1 cellular context compared by ENCODE assay signal in the genomic region with DNA sequence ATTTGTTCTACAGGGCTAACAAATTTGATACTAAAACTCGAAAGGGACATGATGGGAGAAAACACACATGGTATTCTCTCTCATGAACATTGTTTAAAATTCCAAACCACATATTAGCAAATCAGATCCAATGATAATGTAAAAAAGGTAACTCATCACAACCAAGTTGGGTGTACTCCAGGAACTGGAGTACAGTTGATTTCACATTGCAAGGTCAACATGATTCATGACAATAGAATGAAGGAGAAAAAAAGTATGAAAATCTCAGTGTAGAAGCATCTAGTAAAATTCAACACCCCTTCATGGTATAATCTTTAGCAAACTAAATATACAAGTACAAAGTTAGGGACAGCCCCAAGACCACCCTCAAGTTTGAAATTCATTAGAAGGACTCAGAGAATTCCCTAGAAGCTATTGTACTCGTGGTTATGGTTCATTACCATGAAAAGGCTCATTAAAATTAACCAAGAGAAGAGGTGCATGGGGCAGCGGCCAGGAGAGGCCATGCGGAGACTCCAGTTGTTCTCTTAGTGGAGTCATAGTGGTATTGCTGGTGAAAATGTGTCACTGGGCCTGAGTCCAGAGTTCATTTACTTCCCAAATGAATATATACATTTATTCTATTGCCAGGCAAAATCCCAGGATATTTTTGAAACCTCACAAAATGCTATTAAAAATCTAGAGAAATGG.
TF ChIP-seq lines count a peak whose summit lies in the region.

No MANE protein-coding gene starts in this region.

TF ChIP-seq in WTC11, 78 proteins besides CTCF, POLR2A, EP300 and RAD21 (continued from another document):
- TF ChIP-seq, protein P1, sequence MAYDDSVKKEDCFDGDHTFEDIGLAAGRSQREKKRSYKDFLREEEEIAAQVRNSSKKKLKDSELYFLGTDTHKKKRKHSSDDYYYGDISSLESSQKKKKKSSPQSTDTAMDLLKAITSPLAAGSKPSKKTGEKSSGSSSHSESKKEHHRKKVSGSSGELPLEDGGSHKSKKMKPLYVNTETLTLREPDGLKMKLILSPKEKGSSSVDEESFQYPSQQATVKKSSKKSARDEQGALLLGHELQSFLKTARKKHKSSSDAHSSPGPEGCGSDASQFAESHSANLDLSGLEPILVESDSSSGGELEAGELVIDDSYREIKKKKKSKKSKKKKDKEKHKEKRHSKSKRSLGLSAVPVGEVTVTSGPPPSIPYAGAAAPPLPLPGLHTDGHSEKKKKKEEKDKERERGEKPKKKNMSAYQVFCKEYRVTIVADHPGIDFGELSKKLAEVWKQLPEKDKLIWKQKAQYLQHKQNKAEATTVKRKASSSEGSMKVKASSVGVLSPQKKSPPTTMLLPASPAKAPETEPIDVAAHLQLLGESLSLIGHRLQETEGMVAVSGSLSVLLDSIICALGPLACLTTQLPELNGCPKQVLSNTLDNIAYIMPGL (CRISPR knock-in tag; IDR thresholded peaks at IDR 0.05): no peak
- no peak for TF ChIP-seq ELF4 (CRISPR knock-in tag; IDR thresholded peaks at IDR 0.05; ENCODE audit: low read depth)
- TF ChIP-seq, protein P2, sequence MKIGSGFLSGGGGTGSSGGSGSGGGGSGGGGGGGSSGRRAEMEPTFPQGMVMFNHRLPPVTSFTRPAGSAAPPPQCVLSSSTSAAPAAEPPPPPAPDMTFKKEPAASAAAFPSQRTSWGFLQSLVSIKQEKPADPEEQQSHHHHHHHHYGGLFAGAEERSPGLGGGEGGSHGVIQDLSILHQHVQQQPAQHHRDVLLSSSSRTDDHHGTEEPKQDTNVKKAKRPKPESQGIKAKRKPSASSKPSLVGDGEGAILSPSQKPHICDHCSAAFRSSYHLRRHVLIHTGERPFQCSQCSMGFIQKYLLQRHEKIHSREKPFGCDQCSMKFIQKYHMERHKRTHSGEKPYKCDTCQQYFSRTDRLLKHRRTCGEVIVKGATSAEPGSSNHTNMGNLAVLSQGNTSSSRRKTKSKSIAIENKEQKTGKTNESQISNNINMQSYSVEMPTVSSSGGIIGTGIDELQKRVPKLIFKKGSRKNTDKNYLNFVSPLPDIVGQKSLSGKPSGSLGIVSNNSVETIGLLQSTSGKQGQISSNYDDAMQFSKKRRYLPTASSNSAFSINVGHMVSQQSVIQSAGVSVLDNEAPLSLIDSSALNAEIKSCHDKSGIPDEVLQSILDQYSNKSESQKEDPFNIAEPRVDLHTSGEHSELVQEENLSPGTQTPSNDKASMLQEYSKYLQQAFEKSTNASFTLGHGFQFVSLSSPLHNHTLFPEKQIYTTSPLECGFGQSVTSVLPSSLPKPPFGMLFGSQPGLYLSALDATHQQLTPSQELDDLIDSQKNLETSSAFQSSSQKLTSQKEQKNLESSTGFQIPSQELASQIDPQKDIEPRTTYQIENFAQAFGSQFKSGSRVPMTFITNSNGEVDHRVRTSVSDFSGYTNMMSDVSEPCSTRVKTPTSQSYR (CRISPR knock-in tag; IDR thresholded peaks at IDR 0.05): no peak
- TF ChIP-seq IRF2 (CRISPR knock-in tag; IDR thresholded peaks at IDR 0.05; ENCODE audit: borderline replicate concordance, low read depth): no peak
TF ChIP-seq in WTC11: peak in this region for 0.
